In genomic region chr9:122347348-122348287, GRCh38 we compare ENCODE assay signal across 7 cellular contexts. TPM values are rescaled to one million over a fixed set of nuclear protein-coding genes. Genes with fewer than 3 reads are reported as not detected.
DNase-seq lines count a peak whose midpoint lies in the region; ATAC-seq, FAIRE-seq and TF ChIP-seq lines count a peak whose summit lies in the region.

No MANE protein-coding gene starts in this region.

- peak; percentile 27 for ATAC-seq in GM23338
- ATAC-seq in naive thymus-derived CD8-positive, alpha-beta T cell, result peak in 1 of 2 donors; percentile 46
- ATAC-seq in HG02981 (IDR thresholded peaks at IDR 0.05; ENCODE audit: unreplicated experiment), result no peak

- FAIRE-seq in H1 (lab: Jason Lieb, UNC), result no peak

- peaks cover 19% of the 10 kb centered on the region for H3K4me1 ChIP-seq in GM23338 (ENCODE audit: insufficient read depth)
- no peaks in the 10 kb centered on the region for H3K4me1 ChIP-seq in SJCRH30
- H3K4me1 ChIP-seq in H1 (replicated peaks in 1 of 4; ENCODE audit: control insufficient read depth in 3 of 4, insufficient read depth in 4 of 4, low read length in 3 of 4), result peaks cover 4 to 15% (median 9%) of the 10 kb centered on the region in 4 experiments; a peak in 6 of 7 replicates

- 40% methylated on average over 16 of the region's 16 CpGs; no CpG with 5 or more reads in 1 of the 2 experiments for WGBS in H1 (ENCODE audit: extremely low coverage in 1 of 2, insufficient coverage in 1 of 2, insufficient read length in 1 of 2, insufficient replicate concordance in 2 of 2, low coverage in 1 of 2, low lambda C conversion rate in 2 of 2, missing lambda C conversion rate in 1 of 2), 2 experiments

- TF ChIP-seq CTCF in GM23338 (conservative IDR thresholded peaks at IDR 0.05; ENCODE audit: low read depth in 2 of 2) (0 out of 4 replicates have a peak, but pooled peaks of 1 of the 2 experiments have one; percentile 15), H1 (IDR thresholded peaks at IDR 0.05; ENCODE audit: control extremely low read depth in 1 of 3, insufficient read depth in 1 of 3, low read depth in 1 of 3, low read length in 3 of 3) (peak in 1 of 3 experiments; percentile 7; a peak in 1 of 4 replicates)

- no peaks in the 10 kb centered on the region for H3K36me3 Mint-ChIP-seq in GM23338 (ENCODE audit: low read depth)
- no peaks in the 10 kb centered on the region for H3K36me3 Mint-ChIP-seq in naive thymus-derived CD8-positive, alpha-beta T cell

- no peak for TF ChIP-seq POLR2A in H1 (IDR thresholded peaks at IDR 0.05; ENCODE audit: control extremely low read depth in 1 of 2, low read depth in 2 of 2, low read length in 2 of 2)

- H3K9me2 ChIP-seq in GM23338 (ENCODE audit: insufficient read depth), result no peaks in the 10 kb centered on the region

- peak; percentile 66 for DNase-seq in GM23338 (ENCODE audit: low spot score)
- DNase-seq in SJCRH30, result no peak
- DNase-seq in H1 (ENCODE audit: low read depth in 1 of 2, low spot score in 2 of 2), result no peak
- peak in 1 of 10 donors; percentile 16 for DNase-seq in naive thymus-derived CD8-positive, alpha-beta T cell
- no peak for DNase-seq in NCI-H2029 (lab: John Stamatoyannopoulos, UW)
- DNase-seq in inferior parietal cortex (ENCODE audit: extremely low spot score), result no peak

- H2AFZ ChIP-seq in GM23338, result peak overlapping the region; percentile 99
- no peak overlapping the region for H2AFZ ChIP-seq in H1 (ENCODE audit: low read length)

- H2BK15ac ChIP-seq in H1 (ENCODE audit: low read length), result 0 out of 2 replicates have a peak overlapping the region, but pooled peaks have one; percentile 19

- H3K79me1 ChIP-seq in H1 (ENCODE audit: low read depth, low read length), result no peaks in the 10 kb centered on the region

- H2BK20ac ChIP-seq in H1 (ENCODE audit: low read length), result no peak overlapping the region

- H3K36me3 ChIP-seq in GM23338 (ENCODE audit: insufficient read depth) (no peaks in the 10 kb centered on the region), SJCRH30 (no peaks in the 10 kb centered on the region), H1 (ENCODE audit: control insufficient read depth in 2 of 4, insufficient read depth in 4 of 4, low read length in 3 of 4) (no peaks in the 10 kb centered on the region)

- no peak overlapping the region for H2AK5ac ChIP-seq in H1 (ENCODE audit: low read depth, low read length)

- H3K79me2 ChIP-seq in GM23338 (replicated peaks; ENCODE audit: insufficient read depth) (no peaks in the 10 kb centered on the region), H1 (ENCODE audit: control insufficient read depth in 1 of 2, insufficient read depth in 2 of 2, low read length in 2 of 2) (no peaks in the 10 kb centered on the region)

- peak overlapping the region; percentile 82 for H3K4me3 ChIP-seq in GM23338
- H3K4me3 ChIP-seq in SJCRH30, result peak overlapping the region; percentile 16
- peak overlapping the region; percentile 48 to 75 (median 62) for H3K4me3 ChIP-seq in H1 (ENCODE audit: extremely low read depth in 1 of 4, insufficient read depth in 2 of 4, low read depth in 3 of 4, low read length in 4 of 4)

- no peak overlapping the region for H4K91ac ChIP-seq in H1 (replicated peaks; ENCODE audit: insufficient read length, low read length)

- H3K14ac ChIP-seq in H1 (ENCODE audit: insufficient read length), result no peak overlapping the region

- peaks cover 6% of the 10 kb centered on the region for H3K23me2 ChIP-seq in H1 (ENCODE audit: low read depth, low read length)

- no peak overlapping the region; the same call in 1 of the 2 replicates for H4K8ac ChIP-seq in H1 (ENCODE audit: extremely low read depth, insufficient read depth, low read length)

- peaks cover 2% of the 10 kb centered on the region for H3K9me3 Mint-ChIP-seq in GM23338
- peaks cover 0 to under 1% (median 0%) of the 10 kb centered on the region in 9 donors for H3K9me3 Mint-ChIP-seq in naive thymus-derived CD8-positive, alpha-beta T cell

- no peak overlapping the region for H3K18ac ChIP-seq in H1 (ENCODE audit: extremely low read depth, low read length)

- POLR2A ChIA-PET in H1 (lab: Charles Lee; ENCODE audit: partially characterized antibody), result interaction anchor here (2.2 kb wide), 1 partner anchor 249 kb away, joined by 5 read pairs; no protein-coding TSS in a partner anchor
- POLR2A ChIA-PET in naive thymus-derived CD8-positive, alpha-beta T cell (lab: Charles Lee), result interaction anchor here (0.9 to 3.1 kb wide), 5 partner anchors 42 to 254 kb away, joined by 3 to 22 read pairs (median 3); partner anchors contain the start of genes NDUFA8 and TTLL11

- 0 out of 2 replicates have a peak overlapping the region, but pooled peaks have one; percentile 20 for H2BK12ac ChIP-seq in H1 (ENCODE audit: low read depth, low read length)

- peaks cover 10% of the 10 kb centered on the region; the same call in 1 of the 2 replicates for H3F3A ChIP-seq in GM23338 (replicated peaks; ENCODE audit: low read depth)

- TF ChIP-seq RAD21 in H1 (IDR thresholded peaks at IDR 0.05 in 1 of 2, conservative IDR thresholded peaks at IDR 0.05 in 1 of 2; ENCODE audit: low read depth in 2 of 2, low read length in 2 of 2), result no peak

- H3K4me3 Mint-ChIP-seq in GM23338, result peak overlapping the region; percentile 87
- peak overlapping the region; percentile 76 to 89 (median 84) for H3K4me3 Mint-ChIP-seq in naive thymus-derived CD8-positive, alpha-beta T cell

- H3K4ac ChIP-seq in H1 (replicated peaks; ENCODE audit: insufficient read length, low read depth, low read length), result no peak overlapping the region

- peaks cover 27% of the 10 kb centered on the region for H3K4me1 Mint-ChIP-seq in GM23338
- peaks cover 19 to 31% (median 30%) of the 10 kb centered on the region in 4 donors for H3K4me1 Mint-ChIP-seq in naive thymus-derived CD8-positive, alpha-beta T cell

- H3K27me3 ChIP-seq in GM23338 (ENCODE audit: insufficient read depth) (peaks cover 26% of the 10 kb centered on the region), SJCRH30 (no peaks in the 10 kb centered on the region), H1 (replicated peaks in 1 of 4; ENCODE audit: control insufficient read depth in 3 of 4, extremely low read depth in 1 of 4, insufficient read depth in 3 of 4, low read length in 3 of 4) (peaks cover 0 to 17% (median 9%) of the 10 kb centered on the region in 4 experiments; a peak in 6 of 7 replicates)

- no peak overlapping the region for H2BK120ac ChIP-seq in H1 (replicated peaks; ENCODE audit: low read depth, low read length)

- H4K20me1 ChIP-seq in GM23338 (replicated peaks; ENCODE audit: insufficient read depth), result no peaks in the 10 kb centered on the region
- peaks cover 0 to 2% of the 10 kb centered on the region in 2 experiments for H4K20me1 ChIP-seq in H1 (replicated peaks in 1 of 2; ENCODE audit: control insufficient read depth in 1 of 2, insufficient read depth in 2 of 2, low read length in 2 of 2)

- H3K56ac ChIP-seq in H1 (replicated peaks; ENCODE audit: insufficient read length, low read depth, low read length), result no peak overlapping the region

- H3K27ac ChIP-seq in GM23338 (ENCODE audit: low read depth) (no peak overlapping the region), SJCRH30 (no peak overlapping the region), H1 (ENCODE audit: low read depth, low read length) (no peak overlapping the region)

- peaks cover 38% of the 10 kb centered on the region for H3K27me3 Mint-ChIP-seq in GM23338 (ENCODE audit: insufficient read depth, low read depth, poor library complexity)
- H3K27me3 Mint-ChIP-seq in naive thymus-derived CD8-positive, alpha-beta T cell, result peaks cover 0 to 21% (median 10%) of the 10 kb centered on the region in 5 donors

- TF ChIP-seq EP300 in H1 (IDR thresholded peaks at IDR 0.05; ENCODE audit: borderline replicate concordance in 1 of 2, low read depth in 2 of 2, low read length in 2 of 2), result no peak

- H3K27ac Mint-ChIP-seq in GM23338, result no peak overlapping the region
- H3K27ac Mint-ChIP-seq in naive thymus-derived CD8-positive, alpha-beta T cell, result peak overlapping the region; percentile 39 to 91 (median 79)

- H3K9ac ChIP-seq in H1 (replicated peaks in 1 of 4; ENCODE audit: extremely low read depth in 1 of 4, low read depth in 3 of 4, low read length in 3 of 4), result no peak overlapping the region

- CTCF ChIA-PET in H1 (lab: Charles Lee; ENCODE audit: partially characterized antibody), result interaction anchor here (0.7 to 25.6 kb wide), 11 partner anchors 9 to 251 kb away, joined by 3 to 544 read pairs (median 4); no protein-coding TSS in a partner anchor

- no peak overlapping the region for H3K23ac ChIP-seq in H1 (ENCODE audit: insufficient read length)

- no peak overlapping the region for H4K5ac ChIP-seq in H1 (ENCODE audit: insufficient read length, low read depth, low read length)

- peak overlapping the region; percentile 96 for H3K4me2 ChIP-seq in GM23338
- peak overlapping the region; percentile 90 to 99 for H3K4me2 ChIP-seq in H1 (ENCODE audit: insufficient read depth in 1 of 2, low read depth in 2 of 2, low read length in 2 of 2)

- H2BK5ac ChIP-seq in H1 (ENCODE audit: low read depth, low read length), result no peak overlapping the region

- H3K9me3 ChIP-seq in SJCRH30 (replicated peaks), result no peaks in the 10 kb centered on the region
- no peaks in the 10 kb centered on the region for H3K9me3 ChIP-seq in H1 (ENCODE audit: insufficient read depth in 2 of 2, low read depth in 1 of 2, low read length in 1 of 2)

TF ChIP-seq in GM23338, 12 proteins besides CTCF, POLR2A, EP300 and RAD21 (continues in another document):
- no peak for TF ChIP-seq STAT1 (IDR thresholded peaks at IDR 0.05; ENCODE audit: unreplicated experiment)
- TF ChIP-seq ZNF331 (CRISPR knock-in tag; IDR thresholded peaks at IDR 0.05; ENCODE audit: low read depth), result no peak
- TF ChIP-seq EZH2phosphoT487 (IDR thresholded peaks at IDR 0.05; ENCODE audit: unreplicated experiment), result no peak

TF ChIP-seq in H1, 55 proteins besides CTCF, POLR2A, EP300 and RAD21 (continues in another document):
- TF ChIP-seq SUZ12 (IDR thresholded peaks at IDR 0.05; ENCODE audit: low read length), result peak; percentile 13; the same call in 1 of the 2 replicates

RNA-seq across cellular contexts. Expression of gene PTGS1, which starts 23.2 kb away (rescaled TPM):
- 1.0 and 1.3 TPM in 2 replicates for total RNA-seq in GM23338 (2014; rRNA removed; shearing (Covaris generic))
- 0.10 and 0.48 TPM in 2 replicates for polyA plus RNA-seq in GM23338 (2016; fragmentation: Nextera tagmentation; extraction: Ambion mirVana)
- 0.85 and 1.2 TPM in 2 replicates for total RNA-seq in SJCRH30 (2014; rRNA removed; shearing (Covaris generic))
- total RNA-seq in H1 (2021; fragmentation: NEBNext Ultra II Directional; extraction: Animal tissue kit (Norgen Biotek cat#: 25700)), result 1.1 and 1.3 TPM in 2 replicates
- polyA plus RNA-seq in H1 (2011; rRNA removed), result 1.9 and 2.4 TPM in 2 replicates
- polyA plus RNA-seq in H1 (2011; cell fraction: cytosol; rRNA removed), result 1.9 TPM
- polyA plus RNA-seq in H1 (2011; cell fraction: nucleus; rRNA removed), result 2.9 TPM
- polyA plus RNA-seq in H1 (2012, experiment 1 of 2), result 0.93 to 2.0 TPM (median 1.7 TPM) in 4 replicates
- polyA plus RNA-seq in H1 (2012, experiment 2 of 2), result 1.00 TPM
- polyA plus RNA-seq in H1 (2013, experiment 1 of 2), result 1.4 TPM
- polyA plus RNA-seq in H1 (2013, experiment 2 of 2), result 1.5 TPM
- polyA minus RNA-seq in H1 (2011; rRNA and poly(A)+ RNA removed), result 1.8 and 2.2 TPM in 2 replicates
- polyA minus RNA-seq in H1 (2011; cell fraction: cytosol; rRNA and poly(A)+ RNA removed), result 1.2 TPM
- 1.1 TPM for polyA minus RNA-seq in H1 (2011; cell fraction: nucleus; rRNA and poly(A)+ RNA removed)
- 1 to 10 TPM in 1 of 2 experiments, under 1 TPM in 1; 0.60 to 1.0 TPM for total RNA-seq in naive thymus-derived CD8-positive, alpha-beta T cell
- polyA plus RNA-seq in naive thymus-derived CD8-positive, alpha-beta T cell, result under 1 TPM in 1 of 3 donors, not detected in 2; 0.22 TPM

Comparison
In these comparisons a context has a peak if more than half of its experiments do, and no peak if none do; other contexts are left out.
1. H3K4me3 ChIP-seq: peak in every context shown above with its lines; median percentile 82 in GM23338; 62 in H1; 16 in SJCRH30.